In genomic region chr1:46667782-46668760, GRCh38 we compare ENCODE assay signal across 1 cellular context.
A peak's percentile ranks its signal among the peaks of the same experiment; 100 is the strongest.
TF ChIP-seq lines count a peak whose summit lies in the region.

A gene with protein sequence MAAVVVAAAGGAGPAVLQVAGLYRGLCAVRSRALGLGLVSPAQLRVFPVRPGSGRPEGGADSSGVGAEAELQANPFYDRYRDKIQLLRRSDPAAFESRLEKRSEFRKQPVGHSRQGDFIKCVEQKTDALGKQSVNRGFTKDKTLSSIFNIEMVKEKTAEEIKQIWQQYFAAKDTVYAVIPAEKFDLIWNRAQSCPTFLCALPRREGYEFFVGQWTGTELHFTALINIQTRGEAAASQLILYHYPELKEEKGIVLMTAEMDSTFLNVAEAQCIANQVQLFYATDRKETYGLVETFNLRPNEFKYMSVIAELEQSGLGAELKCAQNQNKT (minus strand): TSS chr1:46668364. CDS start chr1:46668322, 42 bp downstream.

TF ChIP-seq in GM12878, 131 proteins besides CTCF, POLR2A, EP300 and RAD21 (continued from another document and continues in another):
- TF ChIP-seq ZBTB11 (CRISPR knock-in tag; IDR thresholded peaks at IDR 0.05) (peak; percentile 93), NBN (IDR thresholded peaks at IDR 0.05) (0 out of 2 replicates have a peak, but pooled peaks have one; percentile 23), BHLHE40 (IDR thresholded peaks at IDR 0.05; ENCODE audit: borderline replicate concordance in 1 of 2, low read depth in 2 of 2, low read length in 1 of 2) (peak in 1 of 2 experiments; percentile 70; a peak in 1 of 4 replicates), SPI1 (IDR thresholded peaks at IDR 0.05; ENCODE audit: borderline replicate concordance, insufficient read depth, low read depth, low read length) (peak; percentile 8; the same call in 1 of the 2 replicates), SIX5 (IDR thresholded peaks at IDR 0.05; ENCODE audit: low read depth, low read length, severe bottlenecking) (peak; percentile 43), NR2C1 (IDR thresholded peaks at IDR 0.05) (peak; percentile 62), BCL3 (IDR thresholded peaks at IDR 0.05; ENCODE audit: borderline replicate concordance, insufficient read depth, low read depth, low read length, poor library complexity, severe bottlenecking) (peak; percentile 31), ZNF384 (IDR thresholded peaks at IDR 0.05; ENCODE audit: borderline replicate concordance, low read depth, low read length) (no peak), SMAD1 (IDR thresholded peaks at IDR 0.05; ENCODE audit: low read depth, partially characterized antibody) (no peak), ZNF274 (IDR thresholded peaks at IDR 0.05; ENCODE audit: insufficient read depth, insufficient read length) (no peak), MEF2B (IDR thresholded peaks at IDR 0.05; ENCODE audit: partially characterized antibody, poor library complexity, severe bottlenecking) (no peak), SRF (IDR thresholded peaks at IDR 0.05; ENCODE audit: low read depth in 2 of 2, low read length in 2 of 2) (peak in 1 of 2 experiments; percentile 78; a peak in 3 of 4 replicates), ASH2L (IDR thresholded peaks at IDR 0.05; ENCODE audit: borderline replicate concordance, low read depth) (0 out of 2 replicates have a peak, but pooled peaks have one; percentile 36), POU2F2 (IDR thresholded peaks at IDR 0.05; ENCODE audit: borderline replicate concordance, low read depth, low read length) (peak; percentile 54; the same call in 1 of the 3 replicates), NFXL1 (IDR thresholded peaks at IDR 0.05; ENCODE audit: borderline replicate concordance) (0 out of 2 replicates have a peak, but pooled peaks have one; percentile 81), MAX (IDR thresholded peaks at IDR 0.05; ENCODE audit: low read depth, low read length) (peak; percentile 67), WRNIP1 (IDR thresholded peaks at IDR 0.05; ENCODE audit: borderline replicate concordance, low read depth, low read length) (no peak), RELA (IDR thresholded peaks at IDR 0.05; ENCODE audit: borderline replicate concordance, partially characterized antibody) (peak; percentile 14), JUND (IDR thresholded peaks at IDR 0.05; ENCODE audit: low read depth, low read length) (no peak), HCFC1 (IDR thresholded peaks at IDR 0.05; ENCODE audit: low read length) (peak; percentile 62), EZH2 (IDR thresholded peaks at IDR 0.05; ENCODE audit: borderline replicate concordance, control insufficient read depth, low read depth, low read length) (no peak), RB1 (IDR thresholded peaks at IDR 0.05; ENCODE audit: borderline replicate concordance) (peak; percentile 97), SMARCA5 (IDR thresholded peaks at IDR 0.05) (peak; percentile 97), ZZZ3 (IDR thresholded peaks at IDR 0.05; ENCODE audit: control insufficient read depth, insufficient read length, low read depth) (no peak), MXI1 (IDR thresholded peaks at IDR 0.05; ENCODE audit: low read depth, low read length) (0 out of 2 replicates have a peak, but pooled peaks have one; percentile 14), NRF1 (conservative IDR thresholded peaks at IDR 0.05; ENCODE audit: low read depth, low read length) (peak; percentile 22; the same call in 1 of the 2 replicates), HDAC6 (IDR thresholded peaks at IDR 0.05; ENCODE audit: unreplicated experiment) (peak; percentile 84), LARP7 (IDR thresholded peaks at IDR 0.05) (peak; percentile 98), JUNB (IDR thresholded peaks at IDR 0.05) (no peak), CHD4 (IDR thresholded peaks at IDR 0.05) (no peak), RELB (IDR thresholded peaks at IDR 0.05; ENCODE audit: low read depth) (no peak), ZNF687 (IDR thresholded peaks at IDR 0.05) (peak; percentile 82), RAD51 (IDR thresholded peaks at IDR 0.05) (no peak), MTA3 (IDR thresholded peaks at IDR 0.05; ENCODE audit: borderline replicate concordance, low read length) (no peak), ZNF217 (IDR thresholded peaks at IDR 0.05) (peak; percentile 77; the same call in 1 of the 2 replicates), KAT2A (conservative IDR thresholded peaks at IDR 0.05; ENCODE audit: control insufficient read depth, low read depth, low read length) (no peak), FOXK2 (IDR thresholded peaks at IDR 0.05) (no peak), ELK1 (IDR thresholded peaks at IDR 0.05; ENCODE audit: low read depth, low read length) (0 out of 2 replicates have a peak, but pooled peaks have one; percentile 18), ATF7 (IDR thresholded peaks at IDR 0.05; ENCODE audit: low read depth) (no peak), STAT1 (conservative IDR thresholded peaks at IDR 0.05) (no peak), ZSCAN29 (IDR thresholded peaks at IDR 0.05) (peak; percentile 71)
- TF ChIP-seq, protein P1, sequence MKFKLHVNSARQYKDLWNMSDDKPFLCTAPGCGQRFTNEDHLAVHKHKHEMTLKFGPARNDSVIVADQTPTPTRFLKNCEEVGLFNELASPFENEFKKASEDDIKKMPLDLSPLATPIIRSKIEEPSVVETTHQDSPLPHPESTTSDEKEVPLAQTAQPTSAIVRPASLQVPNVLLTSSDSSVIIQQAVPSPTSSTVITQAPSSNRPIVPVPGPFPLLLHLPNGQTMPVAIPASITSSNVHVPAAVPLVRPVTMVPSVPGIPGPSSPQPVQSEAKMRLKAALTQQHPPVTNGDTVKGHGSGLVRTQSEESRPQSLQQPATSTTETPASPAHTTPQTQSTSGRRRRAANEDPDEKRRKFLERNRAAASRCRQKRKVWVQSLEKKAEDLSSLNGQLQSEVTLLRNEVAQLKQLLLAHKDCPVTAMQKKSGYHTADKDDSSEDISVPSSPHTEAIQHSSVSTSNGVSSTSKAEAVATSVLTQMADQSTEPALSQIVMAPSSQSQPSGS (IDR thresholded peaks at IDR 0.05; ENCODE audit: low read length) = no peak
- TF ChIP-seq, protein P2, sequence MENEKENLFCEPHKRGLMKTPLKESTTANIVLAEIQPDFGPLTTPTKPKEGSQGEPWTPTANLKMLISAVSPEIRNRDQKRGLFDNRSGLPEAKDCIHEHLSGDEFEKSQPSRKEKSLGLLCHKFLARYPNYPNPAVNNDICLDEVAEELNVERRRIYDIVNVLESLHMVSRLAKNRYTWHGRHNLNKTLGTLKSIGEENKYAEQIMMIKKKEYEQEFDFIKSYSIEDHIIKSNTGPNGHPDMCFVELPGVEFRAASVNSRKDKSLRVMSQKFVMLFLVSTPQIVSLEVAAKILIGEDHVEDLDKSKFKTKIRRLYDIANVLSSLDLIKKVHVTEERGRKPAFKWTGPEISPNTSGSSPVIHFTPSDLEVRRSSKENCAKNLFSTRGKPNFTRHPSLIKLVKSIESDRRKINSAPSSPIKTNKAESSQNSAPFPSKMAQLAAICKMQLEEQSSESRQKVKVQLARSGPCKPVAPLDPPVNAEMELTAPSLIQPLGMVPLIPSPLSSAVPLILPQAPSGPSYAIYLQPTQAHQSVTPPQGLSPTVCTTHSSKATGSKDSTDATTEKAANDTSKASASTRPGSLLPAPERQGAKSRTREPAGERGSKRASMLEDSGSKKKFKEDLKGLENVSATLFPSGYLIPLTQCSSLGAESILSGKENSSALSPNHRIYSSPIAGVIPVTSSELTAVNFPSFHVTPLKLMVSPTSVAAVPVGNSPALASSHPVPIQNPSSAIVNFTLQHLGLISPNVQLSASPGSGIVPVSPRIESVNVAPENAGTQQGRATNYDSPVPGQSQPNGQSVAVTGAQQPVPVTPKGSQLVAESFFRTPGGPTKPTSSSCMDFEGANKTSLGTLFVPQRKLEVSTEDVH (IDR thresholded peaks at IDR 0.05; ENCODE audit: low read depth, partially characterized antibody) = no peak
- TF ChIP-seq, protein P3, sequence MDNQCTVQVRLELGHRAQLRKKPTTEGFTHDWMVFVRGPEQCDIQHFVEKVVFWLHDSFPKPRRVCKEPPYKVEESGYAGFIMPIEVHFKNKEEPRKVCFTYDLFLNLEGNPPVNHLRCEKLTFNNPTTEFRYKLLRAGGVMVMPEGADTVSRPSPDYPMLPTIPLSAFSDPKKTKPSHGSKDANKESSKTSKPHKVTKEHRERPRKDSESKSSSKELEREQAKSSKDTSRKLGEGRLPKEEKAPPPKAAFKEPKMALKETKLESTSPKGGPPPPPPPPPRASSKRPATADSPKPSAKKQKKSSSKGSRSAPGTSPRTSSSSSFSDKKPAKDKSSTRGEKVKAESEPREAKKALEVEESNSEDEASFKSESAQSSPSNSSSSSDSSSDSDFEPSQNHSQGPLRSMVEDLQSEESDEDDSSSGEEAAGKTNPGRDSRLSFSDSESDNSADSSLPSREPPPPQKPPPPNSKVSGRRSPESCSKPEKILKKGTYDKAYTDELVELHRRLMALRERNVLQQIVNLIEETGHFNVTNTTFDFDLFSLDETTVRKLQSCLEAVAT (IDR thresholded peaks at IDR 0.05) = no peak
